12 cellular contexts compared by ENCODE assay signal in the genomic region with DNA sequence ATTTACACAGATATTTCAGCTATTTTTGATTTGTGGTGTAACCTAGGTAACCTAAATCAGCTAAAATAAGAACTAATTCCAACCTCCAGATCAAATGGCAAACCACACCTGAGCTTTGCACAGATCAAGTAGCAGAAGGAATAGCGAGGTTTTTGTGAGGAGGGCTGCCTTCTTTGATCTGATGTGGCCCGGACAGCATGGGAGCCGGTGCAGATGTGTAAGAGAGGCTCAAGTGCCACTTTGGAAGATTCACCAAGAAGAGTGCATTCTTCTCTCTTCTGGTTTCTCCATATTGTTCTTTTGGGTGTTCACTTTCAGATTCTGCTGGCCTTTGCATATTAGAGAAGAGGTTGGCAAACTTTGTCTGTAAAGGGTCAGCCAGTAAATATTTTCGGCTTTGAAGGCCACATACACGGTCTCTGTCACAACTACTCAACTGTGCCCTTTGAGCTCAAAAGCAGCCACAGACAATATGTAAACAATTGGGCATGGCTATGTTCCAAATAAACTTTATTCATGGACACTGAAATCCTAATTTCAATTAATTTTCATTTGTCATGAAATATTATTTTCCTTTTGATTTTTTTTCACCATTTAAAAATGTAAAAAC.
DNase-seq lines count a peak whose midpoint lies in the region; ATAC-seq and TF ChIP-seq lines count a peak whose summit lies in the region.
"Had no signal": no experiment of that assay in that cellular context is flagged by ENCODE, and none has a peak within 500 bp of the region (broad histone marks: within the 10 kb centered on the region; RNA-seq: fewer than 3 reads in every experiment).

No MANE protein-coding gene starts in this region.

- TF ChIP-seq CTCF in fibroblast of lung (conservative IDR thresholded peaks at IDR 0.05 in 1 of 2, IDR thresholded peaks at IDR 0.05 in 1 of 2; ENCODE audit: low read depth in 1 of 2, low read length in 2 of 2): no peak
- TF ChIP-seq CTCF in prostate gland (IDR thresholded peaks at IDR 0.05): no peak

- no peaks in the 10 kb centered on the region for H3K9me3 Mint-ChIP-seq in activated CD4-positive, alpha-beta T cell treated with anti-CD3 and anti-CD28 coated beads, Interleukin-2, amount 10 ng/mL, durations not matched to agents 24 days and 14 days
- no peaks in the 10 kb centered on the region for H3K9me3 Mint-ChIP-seq in T-helper 1 cell treated with Interleukin-12 subunit alpha and Interleukin-12 subunit beta and Interleukin-4 antibody, amounts not matched to agents 30 μg/mL and 1 μg/mL, for 36 hours
- no peaks in the 10 kb centered on the region for H3K9me3 Mint-ChIP-seq in stimulated activated naive CD8-positive, alpha-beta T cell treated with anti-CD3 and anti-CD28 coated beads, Interleukin-15, amount 100 ng/mL, for 72 hours

- intact Hi-C loops in activated CD4-positive, alpha-beta T cell treated with anti-CD3 and anti-CD28 coated beads, Interleukin-2, amount 10 ng/mL, durations not matched to agents 24 days and 14 days (cut with micrococcal nuclease): no loop called here
- intact Hi-C loops in prostate gland (cut with DNase I): no loop called here

- H3K4me1 ChIP-seq in fibroblast of lung (ENCODE audit: control insufficient read depth, extremely low read depth, insufficient read depth, low read length) (no peaks in the 10 kb centered on the region), prostate gland (replicated peaks) (no peaks in the 10 kb centered on the region)

- WGBS in prostate gland: 34% methylated on average over 5 of the region's 5 CpGs

- no peak for ATAC-seq in stimulated activated naive CD8-positive, alpha-beta T cell treated with anti-CD3 and anti-CD28 coated beads, Interleukin-15, amount 100 ng/mL, for 72 hours
- no peak for ATAC-seq in HG03025 (IDR thresholded peaks at IDR 0.05; ENCODE audit: low FRiP score, unreplicated experiment)

- DNase-seq in activated CD4-positive, alpha-beta T cell treated with anti-CD3 and anti-CD28 coated beads, Interleukin-2, amount 10 ng/mL, durations not matched to agents 24 days and 14 days: no peak
- no peak for DNase-seq in activated CD4-positive, alpha-beta T cell treated with anti-CD3 and anti-CD28 coated beads, Interleukin-2, amount 50 U/mL, for 1 hour
- DNase-seq in fibroblast of lung (ENCODE audit: low read depth in 2 of 2) (no peak), NCI-H2227 treated with DMSO at 0.1 percent for 48 hours (lab: John Stamatoyannopoulos, UW) (no peak), prostate gland (ENCODE audit: low spot score) (no peak)
- DNase-seq in stimulated activated naive CD8-positive, alpha-beta T cell treated with anti-CD3 and anti-CD28 coated beads, Interleukin-15, amount 100 ng/mL, for 72 hours: no peak
- DNase-seq: kidney, NCI-H446 treated with DMSO at 0.1 percent for 48 hours, ovary had no signal

- H3K79me2 ChIP-seq in fibroblast of lung (ENCODE audit: control insufficient read depth, insufficient read depth, low read length): no peaks in the 10 kb centered on the region

- H3K9me3 ChIP-seq in fibroblast of lung (ENCODE audit: control insufficient read depth, insufficient read depth, low read depth, low read length) (no peaks in the 10 kb centered on the region), prostate gland (no peaks in the 10 kb centered on the region)
- H3K9me3 ChIP-seq: ovary, tibial nerve had no signal

- H3K27me3 Mint-ChIP-seq in activated CD4-positive, alpha-beta T cell treated with anti-CD3 and anti-CD28 coated beads, Interleukin-2, amount 10 ng/mL, durations not matched to agents 24 days and 14 days: no peaks in the 10 kb centered on the region
- H3K27me3 Mint-ChIP-seq in T-helper 1 cell treated with Interleukin-12 subunit alpha and Interleukin-12 subunit beta and Interleukin-4 antibody, amounts not matched to agents 30 μg/mL and 1 μg/mL, for 36 hours (ENCODE audit: low read depth): no peaks in the 10 kb centered on the region
- H3K27me3 Mint-ChIP-seq in stimulated activated naive CD8-positive, alpha-beta T cell treated with anti-CD3 and anti-CD28 coated beads, Interleukin-15, amount 100 ng/mL, for 72 hours: no peaks in the 10 kb centered on the region

- H3K4me1 Mint-ChIP-seq in activated CD4-positive, alpha-beta T cell treated with anti-CD3 and anti-CD28 coated beads, Interleukin-2, amount 10 ng/mL, durations not matched to agents 24 days and 14 days: peaks cover 36% of the 10 kb centered on the region
- peaks cover 45% of the 10 kb centered on the region for H3K4me1 Mint-ChIP-seq in T-helper 1 cell treated with Interleukin-12 subunit alpha and Interleukin-12 subunit beta and Interleukin-4 antibody, amounts not matched to agents 30 μg/mL and 1 μg/mL, for 36 hours (ENCODE audit: low read depth)
- peaks cover 45% of the 10 kb centered on the region for H3K4me1 Mint-ChIP-seq in stimulated activated naive CD8-positive, alpha-beta T cell treated with anti-CD3 and anti-CD28 coated beads, Interleukin-15, amount 100 ng/mL, for 72 hours

- H3K27me3 ChIP-seq in fibroblast of lung (ENCODE audit: control insufficient read depth, insufficient read depth, low read length): no peaks in the 10 kb centered on the region
- H3K27me3 ChIP-seq in prostate gland (replicated peaks; ENCODE audit: insufficient read depth): no peaks in the 10 kb centered on the region
- H3K27me3 ChIP-seq: ovary, tibial nerve had no signal

- H3K9ac ChIP-seq in fibroblast of lung (ENCODE audit: insufficient read depth, low read length): no peak overlapping the region

- H3K36me3 ChIP-seq in fibroblast of lung (ENCODE audit: control insufficient read depth, insufficient read depth, low read length): no peaks in the 10 kb centered on the region
- no peaks in the 10 kb centered on the region for H3K36me3 ChIP-seq in prostate gland
- H3K36me3 ChIP-seq: ovary, tibial nerve had no signal

- peak overlapping the region; percentile 63 for H3K4me3 Mint-ChIP-seq in activated CD4-positive, alpha-beta T cell treated with anti-CD3 and anti-CD28 coated beads, Interleukin-2, amount 10 ng/mL, durations not matched to agents 24 days and 14 days
- peak overlapping the region; percentile 46 for H3K4me3 Mint-ChIP-seq in T-helper 1 cell treated with Interleukin-12 subunit alpha and Interleukin-12 subunit beta and Interleukin-4 antibody, amounts not matched to agents 30 μg/mL and 1 μg/mL, for 36 hours
- peak overlapping the region; percentile 59 to 60 for H3K4me3 Mint-ChIP-seq in stimulated activated naive CD8-positive, alpha-beta T cell treated with anti-CD3 and anti-CD28 coated beads, Interleukin-15, amount 100 ng/mL, for 72 hours

- H3K27ac Mint-ChIP-seq in activated CD4-positive, alpha-beta T cell treated with anti-CD3 and anti-CD28 coated beads, Interleukin-2, amount 10 ng/mL, durations not matched to agents 24 days and 14 days: peak overlapping the region; percentile 87
- H3K27ac Mint-ChIP-seq in T-helper 1 cell treated with Interleukin-12 subunit alpha and Interleukin-12 subunit beta and Interleukin-4 antibody, amounts not matched to agents 30 μg/mL and 1 μg/mL, for 36 hours: peak overlapping the region; percentile 88
- peak overlapping the region; percentile 82 to 92 for H3K27ac Mint-ChIP-seq in stimulated activated naive CD8-positive, alpha-beta T cell treated with anti-CD3 and anti-CD28 coated beads, Interleukin-15, amount 100 ng/mL, for 72 hours

- no peak for TF ChIP-seq POLR2A in prostate gland (IDR thresholded peaks at IDR 0.05)

- H3K27ac ChIP-seq in fibroblast of lung (ENCODE audit: insufficient read depth, low read length) (peak overlapping the region; percentile 55), prostate gland (no peak overlapping the region)

- no peak overlapping the region for H3K4me2 ChIP-seq in fibroblast of lung (ENCODE audit: extremely low read depth, insufficient read depth, low read length)

- H2AFZ ChIP-seq in fibroblast of lung (ENCODE audit: low read length): no peak overlapping the region

- H3K36me3 Mint-ChIP-seq in activated CD4-positive, alpha-beta T cell treated with anti-CD3 and anti-CD28 coated beads, Interleukin-2, amount 10 ng/mL, durations not matched to agents 24 days and 14 days (ENCODE audit: low read depth): peaks cover 2% of the 10 kb centered on the region
- H3K36me3 Mint-ChIP-seq in T-helper 1 cell treated with Interleukin-12 subunit alpha and Interleukin-12 subunit beta and Interleukin-4 antibody, amounts not matched to agents 30 μg/mL and 1 μg/mL, for 36 hours (ENCODE audit: low read depth): peaks cover 8% of the 10 kb centered on the region

- H4K20me1 ChIP-seq in fibroblast of lung (ENCODE audit: control insufficient read depth, extremely low read depth, insufficient read depth, low read length): no peaks in the 10 kb centered on the region

- H3K4me3 ChIP-seq in fibroblast of lung (replicated peaks in 1 of 4; ENCODE audit: control extremely low read depth in 1 of 4, insufficient read depth in 1 of 4, low read depth in 3 of 4, low read length in 4 of 4) (no peak overlapping the region), prostate gland (no peak overlapping the region)
- H3K4me3 ChIP-seq: ovary, tibial nerve had no signal
